Comparison of ENCODE assay signal across 1 cellular context in genomic region chr2:120454993-120455789, GRCh38.
A peak's percentile ranks its signal among the peaks of the same experiment; 100 is the strongest.
TF ChIP-seq lines count a peak whose summit lies in the region.

No MANE protein-coding gene starts in this region.

TF ChIP-seq in IMR-90, 13 proteins besides CTCF, POLR2A, EP300 and RAD21:
- TF ChIP-seq BHLHE40 (IDR thresholded peaks at IDR 0.05; ENCODE audit: low read depth, low read length) (peak; percentile 81), MAZ (IDR thresholded peaks at IDR 0.05; ENCODE audit: borderline replicate concordance, low read depth, low read length) (no peak), FOS (IDR thresholded peaks at IDR 0.05; ENCODE audit: low read depth, low read length) (peak; percentile 64)
TF ChIP-seq in IMR-90: peak in this region for 2.
